8 cellular contexts compared by ENCODE assay signal in genomic region chr10:7666253-7667023, GRCh38. TPM values are rescaled to one million over a fixed set of nuclear protein-coding genes. Genes with fewer than 3 reads are reported as not detected.
DNase-seq lines count a peak whose midpoint lies in the region; ATAC-seq lines count a peak whose summit lies in the region.

Gene ITIH5, minus strand, starts transcription at chr10:7666966. Its CDS starts 74 bp downstream, at chr10:7666892.

- no peak within 1 kb of the TSS for H3K27ac Mint-ChIP-seq in activated naive CD8-positive, alpha-beta T cell treated with anti-CD3 and anti-CD28 coated beads, Interleukin-2, amount 50 U/mL, for 24 hours

- peak; percentile 81 for DNase-seq in H7
- DNase-seq in activated naive CD8-positive, alpha-beta T cell treated with anti-CD3 and anti-CD28 coated beads, Interleukin-2, amount 50 U/mL, for 24 hours, result peak; percentile 8
- DNase-seq in iPS-NIHi7 (ENCODE audit: extremely low spot score), result peak; percentile 45
- DNase-seq in NCI-H82 (lab: John Stamatoyannopoulos, UW), result no peak
- no peak for DNase-seq in CD1c-positive myeloid dendritic cell (ENCODE audit: extremely low spot score)
- no peak for DNase-seq in cerebellar cortex (ENCODE audit: low spot score)
- no peak for DNase-seq in stimulated activated CD4-positive, alpha-beta T cell treated with anti-CD3 and anti-CD28 coated beads, Interleukin-1b, Interleukin-23, amount 100 ng/mL, for 48 hours

- H3K36me3 Mint-ChIP-seq in activated naive CD8-positive, alpha-beta T cell treated with anti-CD3 and anti-CD28 coated beads, Interleukin-2, amount 50 U/mL, for 24 hours (ENCODE audit: low read depth), result no peaks in the 10 kb centered on the region

- H3K36me3 ChIP-seq in H7 (replicated peaks; ENCODE audit: control insufficient read depth, insufficient read depth, low read length), result no peaks in the 10 kb centered on the region

- H3K4me3 Mint-ChIP-seq in activated naive CD8-positive, alpha-beta T cell treated with anti-CD3 and anti-CD28 coated beads, Interleukin-2, amount 50 U/mL, for 24 hours, result peak within 1 kb of the TSS; percentile 63

- H3K4me1 Mint-ChIP-seq in activated naive CD8-positive, alpha-beta T cell treated with anti-CD3 and anti-CD28 coated beads, Interleukin-2, amount 50 U/mL, for 24 hours, result peaks cover 12% of the 10 kb centered on the region

- H3K27me3 ChIP-seq in H7 (ENCODE audit: control insufficient read depth, insufficient read depth, low read length), result peaks cover 23% of the 10 kb centered on the region

- peak within 1 kb of the TSS in 7 of 21 experiments; percentile 18 to 71 (median 30) for H3K27ac ChIP-seq in skin epidermis

- H3K4me3 ChIP-seq in H7 (ENCODE audit: insufficient read depth, low read depth, low read length), result peak within 1 kb of the TSS; percentile 61
- peak within 1 kb of the TSS; percentile 24 to 55 (median 41) for H3K4me3 ChIP-seq in skin epidermis

- peaks cover 57% of the 10 kb centered on the region for H3K27me3 Mint-ChIP-seq in activated naive CD8-positive, alpha-beta T cell treated with anti-CD3 and anti-CD28 coated beads, Interleukin-2, amount 50 U/mL, for 24 hours

- no peaks in the 10 kb centered on the region for H3K9me3 Mint-ChIP-seq in activated naive CD8-positive, alpha-beta T cell treated with anti-CD3 and anti-CD28 coated beads, Interleukin-2, amount 50 U/mL, for 24 hours

- peak; percentile 36 for ATAC-seq in activated naive CD8-positive, alpha-beta T cell treated with anti-CD3 and anti-CD28 coated beads, Interleukin-2, amount 50 U/mL, for 24 hours

RNA-seq across cellular contexts. Expression of gene ITIH5, which starts in this region (rescaled TPM):
- 0.67 and 1.9 TPM in 2 replicates for total RNA-seq in H7 (2014; rRNA removed; shearing (Covaris generic))

Comparison
In these comparisons a context has a peak if more than half of its experiments do, and no peak if none do; other contexts are left out.
1. DNase-seq: peak in H7 (single experiment), activated naive CD8-positive, alpha-beta T cell treated with anti-CD3 and anti-CD28 coated beads, Interleukin-2, amount 50 U/mL, for 24 hours (single experiment) and iPS-NIHi7 (single experiment); none in NCI-H82 (single experiment), CD1c-positive myeloid dendritic cell (single experiment), cerebellar cortex (single experiment) and stimulated activated CD4-positive, alpha-beta T cell treated with anti-CD3 and anti-CD28 coated beads, Interleukin-1b, Interleukin-23, amount 100 ng/mL, for 48 hours (single experiment).